ENCODE assay signal across 11 cellular contexts in genomic region chr1:89800718-89801117, GRCh38.
"Had no signal": no experiment of that assay in that cellular context is flagged by ENCODE, and none has a peak within 500 bp of the region (broad histone marks: within the 10 kb centered on the region; RNA-seq: fewer than 3 reads in every experiment).

No MANE protein-coding gene starts in this region.

- H3K4me2 ChIP-seq: GM23338 had no signal

- H2AFZ ChIP-seq: GM23248, GM23338 had no signal

- H3K4me3 ChIP-seq: GM23248, GM23338, HAP-1 had no signal

- ATAC-seq: GM23338, HCT116 had no signal

- FAIRE-seq: H1, H54 had no signal

- DNase-seq: GM23248, GOT3, H7, H9, HCEC 1CT, HFFc6 had no signal

- H3K27ac ChIP-seq: GM23248 had no signal

- H3K9ac ChIP-seq: GM23248 had no signal

- H3K36me3 ChIP-seq: HAP-1 had no signal

- H3K9me3 ChIP-seq: HAP-1 had no signal
